Comparison of ENCODE assay signal across 11 cellular contexts in genomic region chr21:38990424-38990794, GRCh38.
DNase-seq lines count a peak whose midpoint lies in the region; ATAC-seq and TF ChIP-seq lines count a peak whose summit lies in the region.
"Had no signal": no experiment of that assay in that cellular context is flagged by ENCODE, and none has a peak within 500 bp of the region (broad histone marks: within the 10 kb centered on the region; RNA-seq: fewer than 3 reads in every experiment).

No MANE protein-coding gene starts in this region.

- no peaks in the 10 kb centered on the region for H3K9me3 Mint-ChIP-seq in neural crest cell
- no peaks in the 10 kb centered on the region for H3K9me3 Mint-ChIP-seq in CD4-positive, alpha-beta memory T cell
- H3K9me3 Mint-ChIP-seq: activated CD4-positive, alpha-beta T cell treated with anti-CD3 and anti-CD28 coated beads, Interleukin-2, amount 10 ng/mL, durations not matched to agents 7 days and 5 days; CD4-positive, CD25-positive, alpha-beta regulatory T cell had no signal

- peak overlapping the region in 1 of 2 donors; percentile 23 for H3K9ac ChIP-seq in colonic mucosa (ENCODE audit: low read depth in 2 of 2, low read length in 2 of 2)

- no peaks in the 10 kb centered on the region for H3K27me3 ChIP-seq in colonic mucosa
- H3K27me3 ChIP-seq in CD4-positive, alpha-beta memory T cell (ENCODE audit: insufficient read depth, low read length): peaks cover 4% of the 10 kb centered on the region
- H3K27me3 ChIP-seq: MG63 had no signal

- H3K36me3 Mint-ChIP-seq in neural crest cell (ENCODE audit: low read depth): no peaks in the 10 kb centered on the region
- no peaks in the 10 kb centered on the region for H3K36me3 Mint-ChIP-seq in CD4-positive, alpha-beta memory T cell
- H3K36me3 Mint-ChIP-seq: CD4-positive, CD25-positive, alpha-beta regulatory T cell had no signal

- H3K27me3 Mint-ChIP-seq in neural crest cell (ENCODE audit: low read depth): peaks cover 4% of the 10 kb centered on the region
- H3K27me3 Mint-ChIP-seq in CD4-positive, alpha-beta memory T cell: peaks cover 24 to 44% of the 10 kb centered on the region in 2 donors

- TF ChIP-seq CTCF in colonic mucosa (IDR thresholded peaks at IDR 0.05) (no peak), neural crest cell (conservative IDR thresholded peaks at IDR 0.05) (no peak)

- H3K4me3 Mint-ChIP-seq in neural crest cell: peak overlapping the region; percentile 39
- no peak overlapping the region for H3K4me3 Mint-ChIP-seq in CD4-positive, alpha-beta memory T cell
- H3K4me3 Mint-ChIP-seq: activated CD4-positive, alpha-beta T cell treated with anti-CD3 and anti-CD28 coated beads, Interleukin-2, amount 10 ng/mL, durations not matched to agents 7 days and 5 days; CD4-positive, CD25-positive, alpha-beta regulatory T cell had no signal

- CTCF ChIA-PET in CD4-positive, alpha-beta memory T cell (lab: Charles Lee; ENCODE audit: partially characterized antibody): no interaction called here

- H3K4me1 Mint-ChIP-seq in neural crest cell: peaks cover 61% of the 10 kb centered on the region
- peaks cover 0 to 4% (median 0%) of the 10 kb centered on the region in 4 donors for H3K4me1 Mint-ChIP-seq in CD4-positive, alpha-beta memory T cell

- no peak overlapping the region for H3K27ac Mint-ChIP-seq in neural crest cell (ENCODE audit: unreplicated experiment)
- no peak overlapping the region for H3K27ac Mint-ChIP-seq in CD4-positive, alpha-beta memory T cell
- H3K27ac Mint-ChIP-seq: activated CD4-positive, alpha-beta T cell treated with anti-CD3 and anti-CD28 coated beads, Interleukin-2, amount 10 ng/mL, durations not matched to agents 7 days and 5 days; CD4-positive, CD25-positive, alpha-beta regulatory T cell had no signal

- peak; percentile 70 for DNase-seq in COR-L47 (lab: John Stamatoyannopoulos, UW)
- peak; percentile 86 to 94 (median 88) for DNase-seq in NCI-H1417 (lab: John Stamatoyannopoulos, UW)
- peak; percentile 56 for DNase-seq in colonic mucosa
- no peak for DNase-seq in neural crest cell (ENCODE audit: low read depth, low spot score)
- no peak for DNase-seq in CD4-positive, alpha-beta memory T cell
- DNase-seq in activated CD8-positive, alpha-beta memory T cell treated with anti-CD3 and anti-CD28 coated beads for 24 hours: no peak
- DNase-seq: activated CD4-positive, alpha-beta T cell treated with anti-CD3 and anti-CD28 coated beads, Interleukin-2, amount 10 ng/mL, durations not matched to agents 7 days and 5 days; CD4-positive, CD25-positive, alpha-beta regulatory T cell; MG63 had no signal

- POLR2A ChIA-PET in CD4-positive, alpha-beta memory T cell (lab: Charles Lee; ENCODE audit: partially characterized antibody): no interaction called here

- H3K9me3 ChIP-seq in colonic mucosa: no peaks in the 10 kb centered on the region
- H3K9me3 ChIP-seq in CD4-positive, alpha-beta memory T cell (ENCODE audit: control insufficient read depth in 1 of 2, low read length in 2 of 2): no peaks in the 10 kb centered on the region
- H3K9me3 ChIP-seq: MG63 had no signal

- peaks cover 12% of the 10 kb centered on the region for H3K4me1 ChIP-seq in colonic mucosa
- H3K4me1 ChIP-seq in CD4-positive, alpha-beta memory T cell (ENCODE audit: insufficient read depth, low read length): no peaks in the 10 kb centered on the region

- H3K27ac ChIP-seq in colonic mucosa: peak overlapping the region; percentile 27
- no peak overlapping the region for H3K27ac ChIP-seq in CD4-positive, alpha-beta memory T cell (ENCODE audit: low read depth, low read length)

- intact Hi-C loops in colonic mucosa (cut with DNase I): no loop called here
- intact Hi-C loops in CD4-positive, alpha-beta memory T cell (cut with micrococcal nuclease): no loop called here

- H3K4me3 ChIP-seq in colonic mucosa: no peak overlapping the region
- H3K4me3 ChIP-seq in CD4-positive, alpha-beta memory T cell (ENCODE audit: low read length in 2 of 2): no peak overlapping the region
- H3K4me3 ChIP-seq: MG63 had no signal

- ATAC-seq in GM18868 (IDR thresholded peaks at IDR 0.05; ENCODE audit: unreplicated experiment) (no peak), HG02678 (IDR thresholded peaks at IDR 0.05; ENCODE audit: unreplicated experiment) (no peak)

- no peaks in the 10 kb centered on the region for H3K36me3 ChIP-seq in colonic mucosa
- H3K36me3 ChIP-seq in CD4-positive, alpha-beta memory T cell (ENCODE audit: insufficient read depth, low read length): no peaks in the 10 kb centered on the region
- H3K36me3 ChIP-seq: MG63 had no signal

Comparison
In these comparisons a context has a peak if more than half of its experiments do, and no peak if none do; other contexts are left out.
1. DNase-seq: peak in COR-L47 (single experiment), NCI-H1417 (3 of 3) and colonic mucosa (single experiment); none in neural crest cell (single experiment), CD4-positive, alpha-beta memory T cell (0 of 5) and activated CD8-positive, alpha-beta memory T cell treated with anti-CD3 and anti-CD28 coated beads for 24 hours (single experiment).